28 cellular contexts compared by ENCODE assay signal in the genomic region with DNA sequence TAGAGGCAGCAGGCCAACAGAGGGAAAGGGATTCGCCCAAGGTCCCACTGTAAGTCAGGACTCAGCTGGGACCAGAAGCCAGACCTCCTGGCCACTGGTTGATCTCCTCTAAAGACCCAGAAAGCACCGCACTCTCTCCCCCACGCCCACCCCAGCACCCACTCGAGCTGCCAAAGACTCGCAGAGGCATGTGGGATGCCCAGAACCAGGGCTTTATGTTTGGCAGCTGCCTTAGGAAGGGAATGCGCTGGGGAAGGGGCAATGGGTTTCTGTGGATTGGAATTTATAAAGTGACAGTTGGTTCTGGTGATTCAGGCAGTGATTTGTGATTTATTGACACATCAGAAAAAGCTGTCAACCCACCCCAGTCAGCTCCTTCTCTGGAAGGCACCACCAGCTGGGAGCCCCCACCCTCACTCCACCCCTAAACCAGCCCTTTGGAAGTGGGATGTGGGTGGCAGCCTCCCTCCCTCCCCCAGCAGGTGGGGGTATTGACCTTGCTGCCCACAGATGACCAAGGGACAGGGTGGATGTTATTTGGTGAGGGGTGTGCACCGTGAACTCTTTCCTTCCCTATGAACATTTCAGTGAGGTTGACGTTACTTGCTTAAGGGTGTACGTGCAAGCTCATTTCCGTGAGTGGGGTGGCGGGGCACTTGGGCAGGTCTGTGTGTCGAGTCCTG.
DNase-seq lines count a peak whose midpoint lies in the region; ATAC-seq, FAIRE-seq and TF ChIP-seq lines count a peak whose summit lies in the region.
"Had no signal": no experiment of that assay in that cellular context is flagged by ENCODE, and none has a peak within 500 bp of the region (broad histone marks: within the 10 kb centered on the region; RNA-seq: fewer than 3 reads in every experiment).

No MANE protein-coding gene starts in this region.

- peaks cover 7% of the 10 kb centered on the region for H3K27me3 Mint-ChIP-seq in endodermal cell (ENCODE audit: insufficient read depth)
- H3K27me3 Mint-ChIP-seq in GM23338 (ENCODE audit: insufficient read depth, low read depth, poor library complexity) = peaks cover 8% of the 10 kb centered on the region
- H3K27me3 Mint-ChIP-seq: CD4-positive, alpha-beta T cell had no signal

- CTCF ChIA-PET in GM12878 (lab: Yijun Ruan, JAX) = interaction anchor here (0.6 to 1.3 kb wide), 5 partner anchors 12 to 1876 kb away, joined by 3 to 4 read pairs (median 3); partner anchors contain the start of gene NETO2

- H3K9me3 Mint-ChIP-seq in endodermal cell (peaks cover 2% of the 10 kb centered on the region), GM23338 (peaks cover 5% of the 10 kb centered on the region; the same call in 2 of the 3 replicates)
- H3K9me3 Mint-ChIP-seq: CD4-positive, alpha-beta T cell had no signal

- no peaks in the 10 kb centered on the region for H3F3A ChIP-seq in GM23338 (replicated peaks; ENCODE audit: low read depth)

- H4K20me1 ChIP-seq in GM12878 (ENCODE audit: control insufficient read depth, insufficient read depth) = no peaks in the 10 kb centered on the region
- no peaks in the 10 kb centered on the region for H4K20me1 ChIP-seq in GM23338 (replicated peaks; ENCODE audit: insufficient read depth)
- H4K20me1 ChIP-seq: BLaER1 treated with 17β-estradiol and CSF1 and Interleukin-3, amounts not matched to agents 10 nM and 100 nM had no signal

- TF ChIP-seq RAD21 in GM12878 (IDR thresholded peaks at IDR 0.05; ENCODE audit: insufficient read depth, low read depth, low read length) = peak; percentile 27; the same call in 1 of the 2 replicates

- H3K27ac Mint-ChIP-seq in endodermal cell (no peak overlapping the region), GM23338 (no peak overlapping the region)
- H3K27ac Mint-ChIP-seq: CD4-positive, alpha-beta T cell had no signal

- H3K27ac ChIP-seq in GM12878 (ENCODE audit: control insufficient read depth, insufficient read depth) (no peak overlapping the region), endodermal cell (ENCODE audit: low read depth, low read length) (no peak overlapping the region), GM23338 (ENCODE audit: low read depth) (no peak overlapping the region), sigmoid colon (no peak overlapping the region)
- H3K27ac ChIP-seq: A549; BLaER1 treated with 17β-estradiol and CSF1 and Interleukin-3, amounts not matched to agents 10 nM and 100 nM; PC-9; SJSA1 had no signal

- TF ChIP-seq POLR2A in GM12878 (IDR thresholded peaks at IDR 0.05; ENCODE audit: low read depth, low read length) (no peak), sigmoid colon (IDR thresholded peaks at IDR 0.05) (no peak)

- H3K79me2 ChIP-seq in GM12878 (ENCODE audit: control insufficient read depth, insufficient read depth, low read length) (no peaks in the 10 kb centered on the region), GM23338 (replicated peaks; ENCODE audit: insufficient read depth) (no peaks in the 10 kb centered on the region)

- no peaks in the 10 kb centered on the region for H3K27me3 ChIP-seq in H7 (ENCODE audit: control insufficient read depth, insufficient read depth, low read length)
- H3K27me3 ChIP-seq in GM12878 (replicated peaks in 1 of 2; ENCODE audit: control insufficient read depth in 2 of 2, insufficient read depth in 2 of 2, low read length in 1 of 2) = no peaks in the 10 kb centered on the region
- no peaks in the 10 kb centered on the region for H3K27me3 ChIP-seq in endodermal cell (ENCODE audit: control insufficient read depth, insufficient read depth, low read length, poor library complexity, severe bottlenecking)
- no peaks in the 10 kb centered on the region for H3K27me3 ChIP-seq in GM23338 (ENCODE audit: insufficient read depth)
- H3K27me3 ChIP-seq in sigmoid colon = no peaks in the 10 kb centered on the region
- H3K27me3 ChIP-seq: BLaER1 treated with 17β-estradiol and CSF1 and Interleukin-3, amounts not matched to agents 10 nM and 100 nM; SJSA1 had no signal

- in situ Hi-C loops in GM12878 (cut with MboI) = no loop called here

- SMC1A ChIA-PET in GM12878 (lab: Charles Lee; ENCODE audit: uncharacterized antibody, unreplicated experiment) = interaction anchor here (4.3 kb wide), 1 partner anchor 12 kb away, joined by 21 read pairs; no protein-coding TSS in a partner anchor

- H3K4me3 ChIP-seq in H7 (ENCODE audit: insufficient read depth, low read depth, low read length) (no peak overlapping the region), GM12878 (no peak overlapping the region), endodermal cell (ENCODE audit: low read length) (no peak overlapping the region), GM23338 (no peak overlapping the region), sigmoid colon (no peak overlapping the region)
- H3K4me3 ChIP-seq: A549; BLaER1 treated with 17β-estradiol and CSF1 and Interleukin-3, amounts not matched to agents 10 nM and 100 nM; PC-9; SJSA1 had no signal

- ATAC-seq in GM12878 (no peak), HG02798 (IDR thresholded peaks at IDR 0.05; ENCODE audit: poor library complexity, unreplicated experiment) (no peak), GM23338 (no peak)
- ATAC-seq: A549, Right ventricle myocardium inferior had no signal

- TF ChIP-seq EP300 in GM12878 (IDR thresholded peaks at IDR 0.05; ENCODE audit: borderline replicate concordance in 1 of 2, control insufficient read depth in 1 of 2, low read depth in 2 of 2, low read length in 2 of 2) = no peak
- TF ChIP-seq EP300 in sigmoid colon (IDR thresholded peaks at IDR 0.05) = no peak

- FAIRE-seq in GM12878 (lab: Jason Lieb, UNC) = no peak
- FAIRE-seq: A549, D721Med, GM12891, GM19239, H54 had no signal

- H3K9me3 ChIP-seq in GM12878 (replicated peaks; ENCODE audit: control insufficient read depth, insufficient read depth, low read length) (no peaks in the 10 kb centered on the region), endodermal cell (ENCODE audit: control insufficient read depth, low read length) (no peaks in the 10 kb centered on the region), sigmoid colon (no peaks in the 10 kb centered on the region)
- H3K9me3 ChIP-seq: A549, SJSA1 had no signal

- H3K9me2 ChIP-seq in GM23338 (ENCODE audit: insufficient read depth) = no peaks in the 10 kb centered on the region

- TF ChIP-seq CTCF in GM12878 (IDR thresholded peaks at IDR 0.05 in 2 of 3, conservative IDR thresholded peaks at IDR 0.05 in 1 of 3; ENCODE audit: control insufficient read depth in 2 of 3, extremely low read depth in 1 of 3, insufficient read depth in 1 of 3, low read depth in 3 of 3, low read length in 3 of 3) (0 out of 6 replicates have a peak, but pooled peaks of 1 of the 3 experiments have one; percentile 8), endodermal cell (conservative IDR thresholded peaks at IDR 0.05) (peak; percentile 40), GM23338 (conservative IDR thresholded peaks at IDR 0.05; ENCODE audit: low read depth in 2 of 2) (peak in 1 of 2 experiments; percentile 40; a peak in 3 of 4 replicates), sigmoid colon (IDR thresholded peaks at IDR 0.05) (no peak)

- no peaks in the 10 kb centered on the region for H3K36me3 Mint-ChIP-seq in endodermal cell (ENCODE audit: low read depth)
- no peaks in the 10 kb centered on the region; the same call in 2 of the 3 replicates for H3K36me3 Mint-ChIP-seq in GM23338 (ENCODE audit: low read depth)

- H3K4me1 ChIP-seq in GM12878 (ENCODE audit: control insufficient read depth, insufficient read depth, low read length) (peaks cover 22% of the 10 kb centered on the region), endodermal cell (ENCODE audit: control insufficient read depth, insufficient read depth, low read length) (no peaks in the 10 kb centered on the region), GM23338 (ENCODE audit: insufficient read depth) (no peaks in the 10 kb centered on the region), sigmoid colon (no peaks in the 10 kb centered on the region)
- H3K4me1 ChIP-seq: A549, SJSA1 had no signal

- H3K4me3 Mint-ChIP-seq in endodermal cell (no peak overlapping the region), GM23338 (no peak overlapping the region)
- H3K4me3 Mint-ChIP-seq: CD4-positive, alpha-beta T cell had no signal

- no peak overlapping the region for H3K4me2 ChIP-seq in GM12878 (ENCODE audit: control insufficient read depth, insufficient read depth)
- H3K4me2 ChIP-seq in GM23338 = no peak overlapping the region
- H3K4me2 ChIP-seq: A549; BLaER1 treated with 17β-estradiol and CSF1 and Interleukin-3, amounts not matched to agents 10 nM and 100 nM; PC-9 had no signal

- WGBS in GM12878 (ENCODE audit: insufficient coverage, insufficient replicate concordance, low lambda C conversion rate, missing lambda C conversion rate) = 58% methylated on average over 12 of the region's 12 CpGs
- 93% methylated on average over 6 to 12 of the region's 12 CpGs for WGBS in endodermal cell (ENCODE audit: insufficient coverage in 1 of 2, insufficient read length in 1 of 2), 2 experiments
- 90% methylated on average over 12 of the region's 12 CpGs for WGBS in sigmoid colon, 2 donors

- H3K36me3 ChIP-seq in H7 (replicated peaks; ENCODE audit: control insufficient read depth, insufficient read depth, low read length) = no peaks in the 10 kb centered on the region
- H3K36me3 ChIP-seq in GM12878 (ENCODE audit: control insufficient read depth in 2 of 2, insufficient read depth in 2 of 2, low read length in 1 of 2) = no peaks in the 10 kb centered on the region
- no peaks in the 10 kb centered on the region for H3K36me3 ChIP-seq in endodermal cell (ENCODE audit: control insufficient read depth, insufficient read depth, low read length)
- H3K36me3 ChIP-seq in GM23338 (ENCODE audit: insufficient read depth) = no peaks in the 10 kb centered on the region
- H3K36me3 ChIP-seq in sigmoid colon = no peaks in the 10 kb centered on the region
- H3K36me3 ChIP-seq: BLaER1 treated with 17β-estradiol and CSF1 and Interleukin-3, amounts not matched to agents 10 nM and 100 nM; SJSA1 had no signal

- intact Hi-C loops in GM12878 (cut with micrococcal nuclease; ENCODE audit: unreplicated experiment) = no loop called here
- intact Hi-C loops in posterior vena cava (cut with DNase I) = no loop called here
- intact Hi-C loops in sigmoid colon (cut with DNase I) = no loop called here

- peaks cover 6% of the 10 kb centered on the region for H3K4me1 Mint-ChIP-seq in endodermal cell
- peaks cover 7% of the 10 kb centered on the region; the same call in 2 of the 3 replicates for H3K4me1 Mint-ChIP-seq in GM23338

- RAD21 ChIA-PET in GM12878 (lab: Charles Lee; ENCODE audit: unreplicated experiment) = interaction anchor here (0.6 to 0.8 kb wide), 2 partner anchors 12 to 27 kb away, joined by 4 read pairs; no protein-coding TSS in a partner anchor

- POLR2A ChIA-PET in GM12878 (lab: Charles Lee) = no interaction called here

- H2AFZ ChIP-seq in GM12878 (ENCODE audit: control insufficient read depth, low read depth, low read length) = no peak overlapping the region
- no peak overlapping the region; the same call in 1 of the 2 replicates for H2AFZ ChIP-seq in GM23338
- H2AFZ ChIP-seq: PC-9 had no signal

- H3K9ac ChIP-seq in GM12878 (ENCODE audit: control insufficient read depth, insufficient read depth, low read length) = no peak overlapping the region
- no peak overlapping the region for H3K9ac ChIP-seq in endodermal cell (ENCODE audit: extremely low read depth, low read length, poor library complexity, severe bottlenecking)
- H3K9ac ChIP-seq: BLaER1 treated with 17β-estradiol and CSF1 and Interleukin-3, amounts not matched to agents 10 nM and 100 nM had no signal

- BruUV-seq in GM12878 (replicated peaks; lab: Mats Ljungman, UMichigan) = no TSS peak

- DNase-seq in H7 (peak; percentile 55), GM12878 (ENCODE audit: low read depth, low spot score) (no peak), endodermal cell (no peak), posterior vena cava (ENCODE audit: low spot score) (peak; percentile 59), GM23338 (ENCODE audit: low spot score) (no peak), sigmoid colon (no peak)
- DNase-seq in stimulated activated CD4-positive, alpha-beta T cell treated with anti-CD3 and anti-CD28 coated beads, Interleukin-4, amount 100 ng/mL, for 24 hours = no peak
- DNase-seq: AML-193; CD4-positive, alpha-beta T cell; Kasumi-1; NCI-H1092 treated with DMSO at 0.1 percent for 48 hours; NCI-H1436; NCI-H187; NCI-H2081 treated with DMSO at 0.1 percent for 48 hours; NCI-H2171; NCI-H345; NCI-H510A treated with DMSO at 0.1 percent for 48 hours; NK-92 treated with Interleukin-12 subunit alpha and Interleukin-12 subunit beta, amount 100 ng/mL, for 24 hours; PC-9 had no signal

Comparison
In these comparisons a context has a peak if more than half of its experiments do, and no peak if none do; other contexts are left out.
1. DNase-seq: peak in H7 (single experiment) and posterior vena cava (single experiment); none in GM12878 (single experiment), endodermal cell (single experiment), stimulated activated CD4-positive, alpha-beta T cell treated with anti-CD3 and anti-CD28 coated beads, Interleukin-4, amount 100 ng/mL, for 24 hours (single experiment), GM23338 (single experiment) and sigmoid colon (single experiment).